In the genomic region with DNA sequence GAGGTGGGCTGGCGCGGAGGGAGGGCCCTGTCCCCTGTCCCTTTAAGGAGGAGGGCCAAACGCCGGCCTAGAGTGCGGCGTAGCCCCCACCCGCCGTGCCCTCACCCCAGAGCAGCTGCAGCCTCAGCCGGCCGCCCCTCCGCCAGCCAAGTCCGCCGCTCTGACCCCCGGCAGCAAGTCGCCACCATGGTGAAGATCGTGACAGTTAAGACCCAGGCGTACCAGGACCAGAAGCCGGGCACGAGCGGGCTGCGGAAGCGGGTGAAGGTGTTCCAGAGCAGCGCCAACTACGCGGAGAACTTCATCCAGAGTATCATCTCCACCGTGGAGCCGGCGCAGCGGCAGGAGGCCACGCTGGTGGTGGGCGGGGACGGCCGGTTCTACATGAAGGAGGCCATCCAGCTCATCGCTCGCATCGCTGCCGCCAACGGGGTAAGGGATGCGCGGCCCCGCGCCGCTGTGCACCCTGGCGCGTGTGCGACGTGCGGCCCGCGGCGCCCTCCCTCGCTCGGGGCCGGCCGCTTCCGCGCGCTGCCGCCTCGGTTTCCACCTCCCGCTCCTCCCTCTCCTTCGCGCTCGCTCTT, we compare ENCODE assay signal across 1 cellular context.
TF ChIP-seq lines count a peak whose summit lies in the region.

A gene (plus strand): TSS at position 109 of the 584 bp plus-strand sequence. CDS start 78 bp downstream, at position 187.

TF ChIP-seq in HepG2, 621 proteins besides CTCF, POLR2A, EP300 and RAD21 (continued from another document and continues in another):
- TF ChIP-seq, protein P1, sequence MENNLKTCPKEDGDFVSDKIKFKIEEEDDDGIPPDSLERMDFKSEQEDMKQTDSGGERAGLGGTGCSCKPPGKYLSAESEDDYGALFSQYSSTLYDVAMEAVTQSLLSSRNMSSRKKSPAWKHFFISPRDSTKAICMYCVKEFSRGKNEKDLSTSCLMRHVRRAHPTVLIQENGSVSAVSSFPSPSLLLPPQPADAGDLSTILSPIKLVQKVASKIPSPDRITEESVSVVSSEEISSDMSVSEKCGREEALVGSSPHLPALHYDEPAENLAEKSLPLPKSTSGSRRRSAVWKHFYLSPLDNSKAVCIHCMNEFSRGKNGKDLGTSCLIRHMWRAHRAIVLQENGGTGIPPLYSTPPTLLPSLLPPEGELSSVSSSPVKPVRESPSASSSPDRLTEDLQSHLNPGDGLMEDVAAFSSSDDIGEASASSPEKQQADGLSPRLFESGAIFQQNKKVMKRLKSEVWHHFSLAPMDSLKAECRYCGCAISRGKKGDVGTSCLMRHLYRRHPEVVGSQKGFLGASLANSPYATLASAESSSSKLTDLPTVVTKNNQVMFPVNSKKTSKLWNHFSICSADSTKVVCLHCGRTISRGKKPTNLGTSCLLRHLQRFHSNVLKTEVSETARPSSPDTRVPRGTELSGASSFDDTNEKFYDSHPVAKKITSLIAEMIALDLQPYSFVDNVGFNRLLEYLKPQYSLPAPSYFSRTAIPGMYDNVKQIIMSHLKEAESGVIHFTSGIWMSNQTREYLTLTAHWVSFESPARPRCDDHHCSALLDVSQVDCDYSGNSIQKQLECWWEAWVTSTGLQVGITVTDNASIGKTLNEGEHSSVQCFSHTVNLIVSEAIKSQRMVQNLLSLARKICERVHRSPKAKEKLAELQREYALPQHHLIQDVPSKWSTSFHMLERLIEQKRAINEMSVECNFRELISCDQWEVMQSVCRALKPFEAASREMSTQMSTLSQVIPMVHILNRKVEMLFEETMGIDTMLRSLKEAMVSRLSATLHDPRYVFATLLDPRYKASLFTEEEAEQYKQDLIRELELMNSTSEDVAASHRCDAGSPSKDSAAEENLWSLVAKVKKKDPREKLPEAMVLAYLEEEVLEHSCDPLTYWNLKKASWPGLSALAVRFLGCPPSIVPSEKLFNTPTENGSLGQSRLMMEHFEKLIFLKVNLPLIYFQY (CRISPR knock-in tag; IDR thresholded peaks at IDR 0.05; ENCODE audit: borderline replicate concordance) = peak; percentile 56; the same call in 1 of the 2 replicates
- TF ChIP-seq, protein P2, sequence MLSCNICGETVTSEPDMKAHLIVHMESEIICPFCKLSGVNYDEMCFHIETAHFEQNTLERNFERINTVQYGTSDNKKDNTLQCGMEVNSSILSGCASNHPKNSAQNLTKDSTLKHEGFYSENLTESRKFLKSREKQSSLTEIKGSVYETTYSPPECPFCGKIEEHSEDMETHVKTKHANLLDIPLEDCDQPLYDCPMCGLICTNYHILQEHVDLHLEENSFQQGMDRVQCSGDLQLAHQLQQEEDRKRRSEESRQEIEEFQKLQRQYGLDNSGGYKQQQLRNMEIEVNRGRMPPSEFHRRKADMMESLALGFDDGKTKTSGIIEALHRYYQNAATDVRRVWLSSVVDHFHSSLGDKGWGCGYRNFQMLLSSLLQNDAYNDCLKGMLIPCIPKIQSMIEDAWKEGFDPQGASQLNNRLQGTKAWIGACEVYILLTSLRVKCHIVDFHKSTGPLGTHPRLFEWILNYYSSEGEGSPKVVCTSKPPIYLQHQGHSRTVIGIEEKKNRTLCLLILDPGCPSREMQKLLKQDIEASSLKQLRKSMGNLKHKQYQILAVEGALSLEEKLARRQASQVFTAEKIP (CRISPR knock-in tag; IDR thresholded peaks at IDR 0.05; ENCODE audit: borderline replicate concordance) = no peak
- TF ChIP-seq, protein P3, sequence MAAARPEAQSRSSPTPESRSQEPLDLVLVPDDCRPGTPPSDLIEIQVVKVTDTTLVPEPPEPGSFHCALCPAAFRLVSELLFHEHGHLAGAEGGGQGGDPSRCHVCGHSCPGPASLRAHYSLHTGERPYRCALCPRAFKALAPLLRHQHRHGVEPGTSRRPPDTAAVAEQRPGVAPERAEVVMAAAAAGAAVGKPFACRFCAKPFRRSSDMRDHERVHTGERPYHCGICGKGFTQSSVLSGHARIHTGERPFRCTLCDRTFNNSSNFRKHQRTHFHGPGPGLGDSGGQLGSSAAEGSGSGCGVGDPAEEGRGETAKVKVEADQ (CRISPR knock-in tag; IDR thresholded peaks at IDR 0.05; ENCODE audit: borderline replicate concordance) = no peak; the same call in 1 of the 2 replicates
- peak; percentile 92; the same call in 1 of the 2 replicates for TF ChIP-seq ZFX (CRISPR knock-in tag; IDR thresholded peaks at IDR 0.05; ENCODE audit: low read depth)
- TF ChIP-seq NFIB (CRISPR knock-in tag; IDR thresholded peaks at IDR 0.05; ENCODE audit: borderline replicate concordance) = no peak
- no peak for TF ChIP-seq ZSCAN20 (CRISPR knock-in tag; IDR thresholded peaks at IDR 0.05; ENCODE audit: borderline replicate concordance)
- TF ChIP-seq, protein P4, sequence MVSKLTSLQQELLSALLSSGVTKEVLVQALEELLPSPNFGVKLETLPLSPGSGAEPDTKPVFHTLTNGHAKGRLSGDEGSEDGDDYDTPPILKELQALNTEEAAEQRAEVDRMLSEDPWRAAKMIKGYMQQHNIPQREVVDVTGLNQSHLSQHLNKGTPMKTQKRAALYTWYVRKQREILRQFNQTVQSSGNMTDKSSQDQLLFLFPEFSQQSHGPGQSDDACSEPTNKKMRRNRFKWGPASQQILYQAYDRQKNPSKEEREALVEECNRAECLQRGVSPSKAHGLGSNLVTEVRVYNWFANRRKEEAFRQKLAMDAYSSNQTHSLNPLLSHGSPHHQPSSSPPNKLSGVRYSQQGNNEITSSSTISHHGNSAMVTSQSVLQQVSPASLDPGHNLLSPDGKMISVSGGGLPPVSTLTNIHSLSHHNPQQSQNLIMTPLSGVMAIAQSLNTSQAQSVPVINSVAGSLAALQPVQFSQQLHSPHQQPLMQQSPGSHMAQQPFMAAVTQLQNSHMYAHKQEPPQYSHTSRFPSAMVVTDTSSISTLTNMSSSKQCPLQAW (CRISPR knock-in tag; IDR thresholded peaks at IDR 0.05) = peak; percentile 76
- peak; percentile 90 for TF ChIP-seq RBFOX2 (IDR thresholded peaks at IDR 0.05; ENCODE audit: low read depth, low read length)
- TF ChIP-seq, protein P5, sequence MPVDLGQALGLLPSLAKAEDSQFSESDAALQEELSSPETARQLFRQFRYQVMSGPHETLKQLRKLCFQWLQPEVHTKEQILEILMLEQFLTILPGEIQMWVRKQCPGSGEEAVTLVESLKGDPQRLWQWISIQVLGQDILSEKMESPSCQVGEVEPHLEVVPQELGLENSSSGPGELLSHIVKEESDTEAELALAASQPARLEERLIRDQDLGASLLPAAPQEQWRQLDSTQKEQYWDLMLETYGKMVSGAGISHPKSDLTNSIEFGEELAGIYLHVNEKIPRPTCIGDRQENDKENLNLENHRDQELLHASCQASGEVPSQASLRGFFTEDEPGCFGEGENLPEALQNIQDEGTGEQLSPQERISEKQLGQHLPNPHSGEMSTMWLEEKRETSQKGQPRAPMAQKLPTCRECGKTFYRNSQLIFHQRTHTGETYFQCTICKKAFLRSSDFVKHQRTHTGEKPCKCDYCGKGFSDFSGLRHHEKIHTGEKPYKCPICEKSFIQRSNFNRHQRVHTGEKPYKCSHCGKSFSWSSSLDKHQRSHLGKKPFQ (CRISPR knock-in tag; IDR thresholded peaks at IDR 0.05; ENCODE audit: insufficient replicate concordance) = peak; percentile 31
- no peak for TF ChIP-seq SP4 (CRISPR knock-in tag; IDR thresholded peaks at IDR 0.05)
- peak; percentile 50; the same call in 1 of the 2 replicates for TF ChIP-seq HMG20B (CRISPR knock-in tag; conservative IDR thresholded peaks at IDR 0.05)
- TF ChIP-seq SIX4 (CRISPR knock-in tag; IDR thresholded peaks at IDR 0.05) = peak; percentile 41; the same call in 1 of the 2 replicates
- TF ChIP-seq SMAD3 (CRISPR knock-in tag; IDR thresholded peaks at IDR 0.05) = no peak
- TF ChIP-seq NFYC (CRISPR knock-in tag; IDR thresholded peaks at IDR 0.05) = no peak
- peak; percentile 63 for TF ChIP-seq HDAC1 (CRISPR knock-in tag; IDR thresholded peaks at IDR 0.05)
- TF ChIP-seq ZNF614 (CRISPR knock-in tag; IDR thresholded peaks at IDR 0.05; ENCODE audit: borderline replicate concordance) = 0 out of 2 replicates have a peak, but pooled peaks have one; percentile 24
- TF ChIP-seq CCDC6 (CRISPR knock-in tag; IDR thresholded peaks at IDR 0.05) = peak; percentile 90
- TF ChIP-seq, protein P6, sequence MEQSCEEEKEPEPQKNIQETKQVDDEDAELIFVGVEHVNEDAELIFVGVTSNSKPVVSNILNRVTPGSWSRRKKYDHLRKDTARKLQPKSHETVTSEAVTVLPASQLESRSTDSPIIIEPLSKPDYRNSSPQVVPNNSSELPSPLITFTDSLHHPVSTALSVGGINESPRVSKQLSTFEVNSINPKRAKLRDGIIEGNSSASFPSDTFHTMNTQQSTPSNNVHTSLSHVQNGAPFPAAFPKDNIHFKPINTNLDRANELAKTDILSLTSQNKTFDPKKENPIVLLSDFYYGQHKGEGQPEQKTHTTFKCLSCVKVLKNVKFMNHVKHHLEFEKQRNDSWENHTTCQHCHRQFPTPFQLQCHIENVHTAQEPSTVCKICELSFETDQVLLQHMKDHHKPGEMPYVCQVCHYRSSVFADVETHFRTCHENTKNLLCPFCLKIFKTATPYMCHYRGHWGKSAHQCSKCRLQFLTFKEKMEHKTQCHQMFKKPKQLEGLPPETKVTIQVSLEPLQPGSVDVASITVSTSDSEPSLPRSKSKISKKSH (CRISPR knock-in tag; IDR thresholded peaks at IDR 0.05; ENCODE audit: borderline replicate concordance) = no peak; the same call in 1 of the 2 replicates
- no peak; the same call in 1 of the 2 replicates for TF ChIP-seq ZNF558 (CRISPR knock-in tag; IDR thresholded peaks at IDR 0.05; ENCODE audit: borderline replicate concordance)
- TF ChIP-seq REPIN1 (CRISPR knock-in tag; IDR thresholded peaks at IDR 0.05; ENCODE audit: borderline replicate concordance, low read depth) = peak; percentile 29; the same call in 1 of the 2 replicates
- TF ChIP-seq ZNF296 (CRISPR knock-in tag; conservative IDR thresholded peaks at IDR 0.05) = no peak
- TF ChIP-seq ZNF703 (CRISPR knock-in tag; IDR thresholded peaks at IDR 0.05; ENCODE audit: borderline replicate concordance) = no peak
- TF ChIP-seq ZFY (CRISPR knock-in tag; IDR thresholded peaks at IDR 0.05) = peak; percentile 81
- TF ChIP-seq ZNF510 (CRISPR knock-in tag; IDR thresholded peaks at IDR 0.05; ENCODE audit: low read depth) = no peak
- no peak for TF ChIP-seq RNF2 (conservative IDR thresholded peaks at IDR 0.05; ENCODE audit: low read depth)
- TF ChIP-seq, protein P7, sequence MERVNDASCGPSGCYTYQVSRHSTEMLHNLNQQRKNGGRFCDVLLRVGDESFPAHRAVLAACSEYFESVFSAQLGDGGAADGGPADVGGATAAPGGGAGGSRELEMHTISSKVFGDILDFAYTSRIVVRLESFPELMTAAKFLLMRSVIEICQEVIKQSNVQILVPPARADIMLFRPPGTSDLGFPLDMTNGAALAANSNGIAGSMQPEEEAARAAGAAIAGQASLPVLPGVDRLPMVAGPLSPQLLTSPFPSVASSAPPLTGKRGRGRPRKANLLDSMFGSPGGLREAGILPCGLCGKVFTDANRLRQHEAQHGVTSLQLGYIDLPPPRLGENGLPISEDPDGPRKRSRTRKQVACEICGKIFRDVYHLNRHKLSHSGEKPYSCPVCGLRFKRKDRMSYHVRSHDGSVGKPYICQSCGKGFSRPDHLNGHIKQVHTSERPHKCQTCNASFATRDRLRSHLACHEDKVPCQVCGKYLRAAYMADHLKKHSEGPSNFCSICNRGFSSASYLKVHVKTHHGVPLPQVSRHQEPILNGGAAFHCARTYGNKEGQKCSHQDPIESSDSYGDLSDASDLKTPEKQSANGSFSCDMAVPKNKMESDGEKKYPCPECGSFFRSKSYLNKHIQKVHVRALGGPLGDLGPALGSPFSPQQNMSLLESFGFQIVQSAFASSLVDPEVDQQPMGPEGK (CRISPR knock-in tag; IDR thresholded peaks at IDR 0.05) = peak; percentile 91
- no peak for TF ChIP-seq GTF2F1 (IDR thresholded peaks at IDR 0.05; ENCODE audit: low read length)
- 0 out of 2 replicates have a peak, but pooled peaks have one; percentile 21 for TF ChIP-seq SRY (CRISPR knock-in tag; IDR thresholded peaks at IDR 0.05)
- no peak for TF ChIP-seq CEBPG (CRISPR knock-in tag; IDR thresholded peaks at IDR 0.05)
- no peak for TF ChIP-seq ZNF326 (CRISPR knock-in tag; IDR thresholded peaks at IDR 0.05; ENCODE audit: borderline replicate concordance)
- TF ChIP-seq ZNF737 (CRISPR knock-in tag; IDR thresholded peaks at IDR 0.05; ENCODE audit: borderline replicate concordance) = no peak
- TF ChIP-seq ETV6 (CRISPR knock-in tag; conservative IDR thresholded peaks at IDR 0.05) = peak; percentile 2; the same call in 1 of the 2 replicates
- TF ChIP-seq STAG1 (CRISPR knock-in tag; IDR thresholded peaks at IDR 0.05) = no peak
- TF ChIP-seq, protein P8, sequence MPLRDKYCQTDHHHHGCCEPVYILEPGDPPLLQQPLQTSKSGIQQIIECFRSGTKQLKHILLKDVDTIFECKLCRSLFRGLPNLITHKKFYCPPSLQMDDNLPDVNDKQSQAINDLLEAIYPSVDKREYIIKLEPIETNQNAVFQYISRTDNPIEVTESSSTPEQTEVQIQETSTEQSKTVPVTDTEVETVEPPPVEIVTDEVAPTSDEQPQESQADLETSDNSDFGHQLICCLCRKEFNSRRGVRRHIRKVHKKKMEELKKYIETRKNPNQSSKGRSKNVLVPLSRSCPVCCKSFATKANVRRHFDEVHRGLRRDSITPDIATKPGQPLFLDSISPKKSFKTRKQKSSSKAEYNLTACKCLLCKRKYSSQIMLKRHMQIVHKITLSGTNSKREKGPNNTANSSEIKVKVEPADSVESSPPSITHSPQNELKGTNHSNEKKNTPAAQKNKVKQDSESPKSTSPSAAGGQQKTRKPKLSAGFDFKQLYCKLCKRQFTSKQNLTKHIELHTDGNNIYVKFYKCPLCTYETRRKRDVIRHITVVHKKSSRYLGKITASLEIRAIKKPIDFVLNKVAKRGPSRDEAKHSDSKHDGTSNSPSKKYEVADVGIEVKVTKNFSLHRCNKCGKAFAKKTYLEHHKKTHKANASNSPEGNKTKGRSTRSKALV (CRISPR knock-in tag; IDR thresholded peaks at IDR 0.05) = peak; percentile 35; the same call in 1 of the 2 replicates
- TF ChIP-seq, protein P9, sequence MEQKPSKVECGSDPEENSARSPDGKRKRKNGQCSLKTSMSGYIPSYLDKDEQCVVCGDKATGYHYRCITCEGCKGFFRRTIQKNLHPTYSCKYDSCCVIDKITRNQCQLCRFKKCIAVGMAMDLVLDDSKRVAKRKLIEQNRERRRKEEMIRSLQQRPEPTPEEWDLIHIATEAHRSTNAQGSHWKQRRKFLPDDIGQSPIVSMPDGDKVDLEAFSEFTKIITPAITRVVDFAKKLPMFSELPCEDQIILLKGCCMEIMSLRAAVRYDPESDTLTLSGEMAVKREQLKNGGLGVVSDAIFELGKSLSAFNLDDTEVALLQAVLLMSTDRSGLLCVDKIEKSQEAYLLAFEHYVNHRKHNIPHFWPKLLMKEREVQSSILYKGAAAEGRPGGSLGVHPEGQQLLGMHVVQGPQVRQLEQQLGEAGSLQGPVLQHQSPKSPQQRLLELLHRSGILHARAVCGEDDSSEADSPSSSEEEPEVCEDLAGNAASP (CRISPR knock-in tag; IDR thresholded peaks at IDR 0.05; ENCODE audit: borderline replicate concordance) = 0 out of 2 replicates have a peak, but pooled peaks have one; percentile 22
- TF ChIP-seq ZNF225 (CRISPR knock-in tag; IDR thresholded peaks at IDR 0.05) = peak; percentile 77
- TF ChIP-seq ZNF207 (IDR thresholded peaks at IDR 0.05; ENCODE audit: borderline replicate concordance) = no peak
- no peak for TF ChIP-seq NFE2 (CRISPR knock-in tag; IDR thresholded peaks at IDR 0.05)
- no peak for TF ChIP-seq NBN (conservative IDR thresholded peaks at IDR 0.05)
- TF ChIP-seq TARDBP (CRISPR knock-in tag; IDR thresholded peaks at IDR 0.05) = peak; percentile 46; the same call in 1 of the 2 replicates
- TF ChIP-seq SRSF9 (IDR thresholded peaks at IDR 0.05; ENCODE audit: borderline replicate concordance, insufficient read depth, low read depth, low read length, poor library complexity, severe bottlenecking) = no peak
- peak; percentile 63; the same call in 1 of the 2 replicates for TF ChIP-seq PHF20 (CRISPR knock-in tag; IDR thresholded peaks at IDR 0.05)
- TF ChIP-seq GPN1 (CRISPR knock-in tag; IDR thresholded peaks at IDR 0.05; ENCODE audit: borderline replicate concordance) = no peak
- 0 out of 2 replicates have a peak, but pooled peaks have one; percentile 20 for TF ChIP-seq ZNF83 (CRISPR knock-in tag; IDR thresholded peaks at IDR 0.05; ENCODE audit: borderline replicate concordance)
- TF ChIP-seq SNAI1 (CRISPR knock-in tag; IDR thresholded peaks at IDR 0.05; ENCODE audit: borderline replicate concordance) = no peak
